Comparison of ENCODE assay signal across 2 cellular contexts in genomic region chr13:39881383-39881782, GRCh38.
TF ChIP-seq lines count a peak whose summit lies in the region.

No MANE protein-coding gene starts in this region.

TF ChIP-seq in SK-N-SH, 30 proteins besides CTCF, POLR2A, EP300 and RAD21 (continued from another document):
- TF ChIP-seq USF2 (IDR thresholded peaks at IDR 0.05; ENCODE audit: borderline replicate concordance, low read depth, low read length) (no peak), FOSL2 (IDR thresholded peaks at IDR 0.05; ENCODE audit: borderline replicate concordance, low read depth) (no peak), SMC3 (IDR thresholded peaks at IDR 0.05; ENCODE audit: low read depth, low read length) (no peak), EZH2phosphoT487 (IDR thresholded peaks at IDR 0.05; ENCODE audit: borderline replicate concordance, low read depth) (no peak), ELF1 (IDR thresholded peaks at IDR 0.05) (no peak), FOXM1 (IDR thresholded peaks at IDR 0.05; ENCODE audit: low read depth) (no peak), USF1 (IDR thresholded peaks at IDR 0.05; ENCODE audit: borderline replicate concordance, low read depth) (no peak), MXI1 (IDR thresholded peaks at IDR 0.05; ENCODE audit: low read depth, low read length) (no peak)
TF ChIP-seq in SK-N-SH: peak in this region for 0.

TF ChIP-seq in SK-N-SH treated with all-trans-retinoic acid at 6 μM for 48 hours, 23 proteins besides CTCF, POLR2A, EP300 and RAD21:
- TF ChIP-seq CSRNP3 (CRISPR knock-in tag; IDR thresholded peaks at IDR 0.05) (no peak), TCF4 (CRISPR knock-in tag; IDR thresholded peaks at IDR 0.05; ENCODE audit: borderline replicate concordance) (no peak), OSR1 (CRISPR knock-in tag; IDR thresholded peaks at IDR 0.05) (no peak), ZNF70 (CRISPR knock-in tag; IDR thresholded peaks at IDR 0.05) (no peak), ZFP3 (CRISPR knock-in tag; IDR thresholded peaks at IDR 0.05) (no peak), PPARA (CRISPR knock-in tag; IDR thresholded peaks at IDR 0.05; ENCODE audit: borderline replicate concordance) (no peak), ISL1 (CRISPR knock-in tag; IDR thresholded peaks at IDR 0.05) (no peak), TSHZ2 (CRISPR knock-in tag; IDR thresholded peaks at IDR 0.05) (no peak), SNAI2 (CRISPR knock-in tag; IDR thresholded peaks at IDR 0.05) (no peak), CREB5 (CRISPR knock-in tag; IDR thresholded peaks at IDR 0.05; ENCODE audit: low read depth) (no peak), BACH2 (CRISPR knock-in tag; IDR thresholded peaks at IDR 0.05; ENCODE audit: borderline replicate concordance) (no peak), ARNTL (CRISPR knock-in tag; IDR thresholded peaks at IDR 0.05; ENCODE audit: borderline replicate concordance, low read depth) (no peak)
